Comparison of ENCODE assay signal across 10 cellular contexts in genomic region chr21:46559291-46559983, GRCh38. TPM values are rescaled to one million over a fixed set of nuclear protein-coding genes. Genes with fewer than 3 reads are reported as not detected.
A peak's percentile ranks its signal among the peaks of the same experiment; 100 is the strongest.
DNase-seq lines count a peak whose midpoint lies in the region; ATAC-seq, FAIRE-seq and TF ChIP-seq lines count a peak whose summit lies in the region.
"Had no signal": no experiment of that assay in that cellular context is flagged by ENCODE, and none has a peak within 500 bp of the region (broad histone marks: within the 10 kb centered on the region; RNA-seq: fewer than 3 reads in every experiment).

No MANE protein-coding gene starts in this region.

- H3K4me1 ChIP-seq in K562 (replicated peaks in 1 of 2; ENCODE audit: control insufficient read depth in 2 of 2, insufficient read depth in 2 of 2, low read length in 2 of 2) = peaks cover 0 to 24% of the 10 kb centered on the region in 2 experiments; a peak in 2 of 5 replicates
- H3K4me1 ChIP-seq in spleen = peaks cover 0 to 37% (median 17%) of the 10 kb centered on the region in 6 donors

- no peaks in the 10 kb centered on the region for H3K4me1 Mint-ChIP-seq in WTC11

- H4K20me1 ChIP-seq in K562 (replicated peaks; ENCODE audit: control insufficient read depth, insufficient read depth, low read length) = no peaks in the 10 kb centered on the region

- H3K36me3 ChIP-seq in K562 (ENCODE audit: control insufficient read depth, insufficient read depth, low read length) (peaks cover 80% of the 10 kb centered on the region; the same call in 2 of the 3 replicates), spleen (peaks cover 6 to 100% (median 83%) of the 10 kb centered on the region in 6 donors)

- TF ChIP-seq CTCF in WTC11 (IDR thresholded peaks at IDR 0.05) (no peak), K562 (IDR thresholded peaks at IDR 0.05 in 2 of 3, conservative IDR thresholded peaks at IDR 0.05 in 1 of 3; ENCODE audit: insufficient read depth in 2 of 3, low read depth in 1 of 3, low read length in 3 of 3) (no peak), spleen (IDR thresholded peaks at IDR 0.05 in 8 of 11, conservative IDR thresholded peaks at IDR 0.05 in 3 of 11) (no peak)

- no peaks in the 10 kb centered on the region for H3K79me2 ChIP-seq in K562 (ENCODE audit: control insufficient read depth, insufficient read depth, low read length)

- H3K9me3 Mint-ChIP-seq in WTC11 = no peaks in the 10 kb centered on the region

- peak; percentile 32 for FAIRE-seq in K562 (lab: Jason Lieb, UNC)

- DNase-seq in COLO829 (ENCODE audit: low spot score) (peak; percentile 25), WTC11 (ENCODE audit: low spot score) (no peak), K562 (ENCODE audit: extremely low read depth in 1 of 4, low spot score in 3 of 4) (peak in 1 of 4 experiments; percentile 11), spleen (no peak), ureter (ENCODE audit: low spot score) (no peak), epidermal melanocyte (ENCODE audit: insufficient read length, low spot score) (no peak)
- DNase-seq: DND-41 had no signal

- H3K4me2 ChIP-seq in K562 (ENCODE audit: insufficient read depth, low read length) = no peak overlapping the region

- peak overlapping the region in 1 of 2 experiments; percentile 44; a peak in 1 of 4 replicates for H3K9ac ChIP-seq in K562 (ENCODE audit: insufficient read depth in 1 of 2, low read depth in 2 of 2, low read length in 2 of 2)

- no peak for TF ChIP-seq EP300 in K562 (IDR thresholded peaks at IDR 0.05; ENCODE audit: low read length)

- H3K36me3 Mint-ChIP-seq in WTC11 = peaks cover 33% of the 10 kb centered on the region

- BruUV-seq in K562 (replicated peaks; lab: Mats Ljungman, UMichigan) = no TSS peak

- no peaks in the 10 kb centered on the region for H3K9me1 ChIP-seq in K562 (ENCODE audit: control insufficient read depth, insufficient read depth, low read length)

- no peaks in the 10 kb centered on the region for H3K27me3 Mint-ChIP-seq in WTC11 (ENCODE audit: low read depth)

- H3K9me3 ChIP-seq in K562 (replicated peaks; ENCODE audit: control insufficient read depth, insufficient read depth, low read depth, low read length) = no peaks in the 10 kb centered on the region
- no peaks in the 10 kb centered on the region for H3K9me3 ChIP-seq in spleen

- in situ Hi-C loops in K562 (cut with MboI) = no loop called here

- POLR2A ChIA-PET in WTC11 (lab: Charles Lee) (no interaction called here), K562 (lab: Yijun Ruan, JAX) (no interaction called here)

- ATAC-seq in WTC11 (no peak), K562 (no peak), HG03432 (IDR thresholded peaks at IDR 0.05; ENCODE audit: unreplicated experiment) (no peak), GM19467 (IDR thresholded peaks at IDR 0.05; ENCODE audit: unreplicated experiment) (no peak)

- intact Hi-C loops in K562 (cut with micrococcal nuclease) = no loop called here
- intact Hi-C loops in spleen (cut with DNase I; ENCODE audit: low total_unique reads) = no loop called here

- CTCF ChIA-PET in WTC11 (lab: Charles Lee) = interaction anchor here (0.6 kb wide), 1 partner anchor 102 kb away, joined by 3 read pairs; no protein-coding TSS in a partner anchor
- CTCF ChIA-PET in K562 (lab: Yijun Ruan, JAX; ENCODE audit: low intra/inter-chr PET ratio) = no interaction called here

- TF ChIP-seq RAD21 in K562 (CRISPR knock-in tag; conservative IDR thresholded peaks at IDR 0.05 in 1 of 2, IDR thresholded peaks at IDR 0.05 in 1 of 2) = no peak

- H3K4me3 ChIP-seq in K562 (no peak overlapping the region), spleen (peak overlapping the region in 2 of 8 donors; percentile 17 to 46)

- WGBS in K562 (ENCODE audit: insufficient coverage, low coverage, missing lambda C conversion rate) = 87% methylated on average over 16 of the region's 16 CpGs
- 25 to 61% (median 38%) methylated on average over 12 to 16 of the region's 16 CpGs for WGBS in spleen, 5 donors

- H3K27ac ChIP-seq in K562 (ENCODE audit: extremely low read depth, low read depth, low read length) = no peak overlapping the region
- H3K27ac ChIP-seq in spleen = peak overlapping the region; percentile 51 to 89 (median 76)

- no peak overlapping the region for H2AFZ ChIP-seq in K562 (ENCODE audit: low read depth, low read length)

- TF ChIP-seq POLR2A in K562 (conservative IDR thresholded peaks at IDR 0.05) (no peak), spleen (IDR thresholded peaks at IDR 0.05) (no peak)

- H3K27ac Mint-ChIP-seq in WTC11 = no peak overlapping the region

- H3K27me3 ChIP-seq in K562 (ENCODE audit: control insufficient read depth in 2 of 2, insufficient read depth in 2 of 2, low read length in 2 of 2) (no peaks in the 10 kb centered on the region), spleen (replicated peaks in 1 of 7) (no peaks in the 10 kb centered on the region)

- no peak overlapping the region for H3K4me3 Mint-ChIP-seq in WTC11

TF ChIP-seq in WTC11, 78 proteins besides CTCF, POLR2A, EP300 and RAD21:
- TF ChIP-seq ELF4 (CRISPR knock-in tag; IDR thresholded peaks at IDR 0.05; ENCODE audit: low read depth) = no peak
- TF ChIP-seq, protein P1, sequence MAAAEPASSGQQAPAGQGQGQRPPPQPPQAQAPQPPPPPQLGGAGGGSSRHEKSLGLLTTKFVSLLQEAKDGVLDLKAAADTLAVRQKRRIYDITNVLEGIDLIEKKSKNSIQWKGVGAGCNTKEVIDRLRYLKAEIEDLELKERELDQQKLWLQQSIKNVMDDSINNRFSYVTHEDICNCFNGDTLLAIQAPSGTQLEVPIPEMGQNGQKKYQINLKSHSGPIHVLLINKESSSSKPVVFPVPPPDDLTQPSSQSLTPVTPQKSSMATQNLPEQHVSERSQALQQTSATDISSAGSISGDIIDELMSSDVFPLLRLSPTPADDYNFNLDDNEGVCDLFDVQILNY (CRISPR knock-in tag; IDR thresholded peaks at IDR 0.05) = no peak
- TF ChIP-seq GRHL2 (CRISPR knock-in tag; IDR thresholded peaks at IDR 0.05; ENCODE audit: insufficient replicate concordance, severe bottlenecking) = no peak
- TF ChIP-seq GABPB1 (CRISPR knock-in tag; IDR thresholded peaks at IDR 0.05) = 0 out of 2 replicates have a peak, but pooled peaks have one; percentile 33

TF ChIP-seq in K562, 482 proteins besides CTCF, POLR2A, EP300 and RAD21:
- TF ChIP-seq POLR2G (IDR thresholded peaks at IDR 0.05; ENCODE audit: low read depth, low read length) (0 out of 2 replicates have a peak, but pooled peaks have one; percentile 31), ESRRA (IDR thresholded peaks at IDR 0.05; ENCODE audit: borderline replicate concordance, low read depth) (peak; percentile 74), VEZF1 (CRISPR knock-in tag; IDR thresholded peaks at IDR 0.05) (no peak)
TF ChIP-seq in K562: peak in this region for 2.

RNA-seq across cellular contexts. Expression of gene S100B, which starts 45.4 kb away (rescaled TPM):
- total RNA-seq in WTC11 (2021) (0.34 to 0.46 TPM in 2 of 3 replicates, not detected in the other), K562 (2014; rRNA removed) (not detected in 2 replicates), K562 (2014; rRNA removed; fragmentation: Illumina TruSeq; extraction: Trizol) (not detected in 2 replicates), K562 (2015; rRNA removed; fragmentation: Illumina TruSeq; extraction: Trizol) (not detected in 2 replicates), K562 (2021) (not detected in 2 replicates), spleen (10 to 100 TPM; 10.9 to 45.7 (median 21.8) TPM), ureter (3.0 TPM)
- total RNA-seq in K562 (2011; cell fraction: chromatin; rRNA removed; ENCODE audit: low replicate concordance) = not detected in 2 replicates
- not detected in 2 replicates for total RNA-seq in K562 (2011; cell fraction: nucleolus; rRNA removed)
- not detected in 2 replicates for total RNA-seq in K562 (2011; cell fraction: nucleoplasm; rRNA removed)
- polyA plus RNA-seq in K562 (2011; rRNA removed) (not detected in 2 replicates), K562 (2014; fragmentation: Illumina TruSeq; extraction: Trizol) (not detected in 2 replicates), K562 (2014; fragmentation: Nextera tagmentation; extraction: Ambion mirVana) (not detected), K562 (2014; rRNA removed) (not detected in 2 replicates), spleen (10 to 100 TPM in 2 of 3 donors, 1 to 10 TPM in 1; 9.7 to 46.0 (median 14.2) TPM)
- polyA plus RNA-seq in K562 (2011; cell fraction: cytosol; rRNA removed) = not detected in 2 replicates
- polyA plus RNA-seq in K562 (2011; cell fraction: nucleus; rRNA removed) = not detected in 2 replicates
- polyA plus RNA-seq in K562 (2012) = not detected in 2 replicates
- polyA minus RNA-seq in K562 (2011; rRNA and poly(A)+ RNA removed) = not detected in 2 replicates
- polyA minus RNA-seq in K562 (2011; cell fraction: cytosol; rRNA and poly(A)+ RNA removed) = not detected in 2 replicates
- not detected in 2 replicates for polyA minus RNA-seq in K562 (2011; cell fraction: nucleus; rRNA and poly(A)+ RNA removed)
- total RNA-seq: pulmonary artery endothelial cell had no signal
